In the genomic region with DNA sequence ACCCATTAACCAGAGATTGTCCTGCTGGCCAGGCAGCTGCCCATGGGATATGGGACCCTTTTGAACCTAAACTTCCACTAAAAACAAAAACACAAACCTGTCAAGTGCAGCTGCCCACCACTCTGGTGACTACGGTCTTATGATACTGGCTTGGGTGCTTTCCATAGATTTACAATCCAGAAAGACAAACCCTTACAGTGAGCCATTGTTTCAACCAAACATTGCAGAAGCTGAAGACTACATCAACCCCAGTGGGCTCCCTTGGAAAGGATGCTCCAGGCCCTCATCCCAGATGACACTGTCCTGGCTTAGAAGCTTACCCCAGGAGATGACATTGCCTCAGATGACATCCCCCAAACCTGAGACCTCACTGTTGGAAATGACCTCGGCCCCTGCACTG, we compare ENCODE assay signal across 20 cellular contexts. TPM values are rescaled to one million over a fixed set of nuclear protein-coding genes. Genes with fewer than 3 reads are reported as not detected.
DNase-seq lines count a peak whose midpoint lies in the region; ATAC-seq, FAIRE-seq and TF ChIP-seq lines count a peak whose summit lies in the region.
"Had no signal": no experiment of that assay in that cellular context is flagged by ENCODE, and none has a peak within 500 bp of the region (broad histone marks: within the 10 kb centered on the region; RNA-seq: fewer than 3 reads in every experiment).

No MANE protein-coding gene starts in this region.

- TF ChIP-seq CTCF in Calu3 (IDR thresholded peaks at IDR 0.05; ENCODE audit: unreplicated experiment): no peak

- no peaks in the 10 kb centered on the region for H3K9me3 Mint-ChIP-seq in Calu3 (ENCODE audit: low read depth, unreplicated experiment)
- H3K9me3 Mint-ChIP-seq: CD4-positive, alpha-beta memory T cell; HFFc6 had no signal

- no peak for FAIRE-seq in GM19239 (lab: Jason Lieb, UNC)
- FAIRE-seq: A204.1, D721Med, G401.6, GM12891 had no signal

- peak in 4 of 61 donors; percentile 14 to 40 (median 22) for DNase-seq in caudate nucleus (lab: John Stamatoyannopoulos, UW)
- DNase-seq in putamen (ENCODE audit: low spot score): peak; percentile 38
- DNase-seq in GM19239 (ENCODE audit: insufficient read length, low spot score): no peak
- DNase-seq in germinal center (ENCODE audit: low spot score): no peak
- DNase-seq in Calu3: no peak
- DNase-seq: BE2C; CD4-positive, alpha-beta memory T cell; DMS153; DMS79 treated with DMSO at 0.1 percent for 48 hours; EL; GOT3; HFFc6 had no signal

- H3K4me1 Mint-ChIP-seq in Calu3 (ENCODE audit: low read depth, unreplicated experiment): no peaks in the 10 kb centered on the region
- H3K4me1 Mint-ChIP-seq: CD4-positive, alpha-beta memory T cell had no signal

- CTCF ChIA-PET in Calu3 (lab: Charles Lee): no interaction called here

- no peak overlapping the region for H3K4me3 Mint-ChIP-seq in Calu3 (ENCODE audit: low read depth, unreplicated experiment)
- H3K4me3 Mint-ChIP-seq: CD4-positive, alpha-beta memory T cell; HFFc6 had no signal

- peaks cover 76% of the 10 kb centered on the region for H3K27me3 Mint-ChIP-seq in Calu3 (ENCODE audit: unreplicated experiment)

- peaks cover 5% of the 10 kb centered on the region for H3K36me3 Mint-ChIP-seq in Calu3 (ENCODE audit: insufficient read depth, unreplicated experiment)
- H3K36me3 Mint-ChIP-seq: CD4-positive, alpha-beta memory T cell had no signal

- H3K27me3 ChIP-seq in layer of hippocampus (ENCODE audit: control insufficient read depth, insufficient read depth, low read length): no peaks in the 10 kb centered on the region
- H3K27me3 ChIP-seq: BE2C had no signal

- ATAC-seq in HG02610 (IDR thresholded peaks at IDR 0.05; ENCODE audit: unreplicated experiment): no peak

- no peak overlapping the region for H3K27ac Mint-ChIP-seq in Calu3 (ENCODE audit: unreplicated experiment)
- H3K27ac Mint-ChIP-seq: CD4-positive, alpha-beta memory T cell; HFFc6 had no signal

- H3K27ac ChIP-seq in caudate nucleus (ENCODE audit: low read depth, low read length) (peak overlapping the region; percentile 74), layer of hippocampus (ENCODE audit: low read depth, low read length) (peak overlapping the region; percentile 49)
- H3K27ac ChIP-seq: C4-2B, HL-60 had no signal

- no TSS peak for BruUV-seq in Calu3 (replicated peaks; lab: Mats Ljungman, UMichigan)

- intact Hi-C loops in Calu3 (cut with micrococcal nuclease; ENCODE audit: unreplicated experiment): no loop called here

RNA-seq across cellular contexts. Expression of a gene that starts 56.9 kb away (rescaled TPM):
- total RNA-seq in Calu3 (2022): not detected in 2 replicates
- total RNA-seq: HFFc6 had no signal
